12 cellular contexts compared by ENCODE assay signal in genomic region chrX:111040377-111041017, GRCh38. TPM values are rescaled to one million over a fixed set of nuclear protein-coding genes. Genes with fewer than 3 reads are reported as not detected.
DNase-seq lines count a peak whose midpoint lies in the region; ATAC-seq, FAIRE-seq and TF ChIP-seq lines count a peak whose summit lies in the region.
"Had no signal": no experiment of that assay in that cellular context is flagged by ENCODE, and none has a peak within 500 bp of the region (broad histone marks: within the 10 kb centered on the region; RNA-seq: fewer than 3 reads in every experiment).

No MANE protein-coding gene starts in this region.

- no peaks in the 10 kb centered on the region for H3K79me2 ChIP-seq in PC-9 (ENCODE audit: low read depth)

- H3K9me2 ChIP-seq in PC-9 (ENCODE audit: insufficient read depth): no peaks in the 10 kb centered on the region

- no peaks in the 10 kb centered on the region for H3F3A ChIP-seq in PC-9 (ENCODE audit: insufficient read depth, low read depth)

- H3K4me3 ChIP-seq in PC-9: no peak overlapping the region
- H3K4me3 ChIP-seq: stomach had no signal

- no peak for FAIRE-seq in urothelium cell line (lab: Jason Lieb, UNC)

- no peak overlapping the region for H3K4me2 ChIP-seq in PC-9
- H3K4me2 ChIP-seq: KMS-11 had no signal

- no peaks in the 10 kb centered on the region for H3K36me3 ChIP-seq in PC-9 (ENCODE audit: low read depth)
- H3K36me3 ChIP-seq: stomach had no signal

- CTCF ChIA-PET in PC-9 (lab: Charles Lee): no interaction called here

- ATAC-seq in GM19023 (IDR thresholded peaks at IDR 0.05; ENCODE audit: unreplicated experiment): no peak
- ATAC-seq: activated CD8-positive, alpha-beta T cell treated with anti-CD3 and anti-CD28 coated beads for 36 hours had no signal

- no peaks in the 10 kb centered on the region for H3K27me3 ChIP-seq in PC-9 (ENCODE audit: insufficient read depth, low read depth)

- no TSS peak for BruUV-seq in PC-9 (replicated peaks; lab: Mats Ljungman, UMichigan)

- H2AFZ ChIP-seq in PC-9: no peak overlapping the region

- DNase-seq in DMS53 (lab: John Stamatoyannopoulos, UW) (peak; percentile 70), DMS53 treated with DMSO at 0.1 percent for 48 hours (lab: John Stamatoyannopoulos, UW; ENCODE audit: unreplicated experiment) (no peak), LHCN-M2 (ENCODE audit: low read depth) (peak; percentile 12), epithelial cell of prostate (ENCODE audit: low read depth, low spot score) (no peak), urothelium cell line (ENCODE audit: low spot score) (peak; percentile 4), PC-9 (no peak)
- DNase-seq in effector CD8-positive, alpha-beta T cell (lab: John Stamatoyannopoulos, UW): no peak
- DNase-seq: stomach had no signal

- H3K4me1 ChIP-seq in PC-9 (replicated peaks; ENCODE audit: insufficient read depth): no peaks in the 10 kb centered on the region
- H3K4me1 ChIP-seq: stomach had no signal

- H3K27ac ChIP-seq in epithelial cell of prostate (peak overlapping the region; percentile 77), PC-9 (no peak overlapping the region)
- H3K27ac ChIP-seq: 22Rv1, KMS-11, stomach had no signal

- POLR2A ChIA-PET in PC-9 (lab: Charles Lee; ENCODE audit: unreplicated experiment): no interaction called here

- no peaks in the 10 kb centered on the region for H3K9me3 ChIP-seq in PC-9 (ENCODE audit: insufficient read depth, low read depth)
- H3K9me3 ChIP-seq: stomach had no signal

- intact Hi-C loops in PC-9 (cut with micrococcal nuclease; ENCODE audit: unreplicated experiment): no loop called here

- no peaks in the 10 kb centered on the region for H4K20me1 ChIP-seq in PC-9 (ENCODE audit: insufficient read depth)

- TF ChIP-seq CTCF in PC-9 (conservative IDR thresholded peaks at IDR 0.05): no peak

RNA-seq across cellular contexts. Expression of gene PAK3, which starts 55.5 kb away (rescaled TPM):
- total RNA-seq in LHCN-M2 (2014; rRNA removed) (not detected in 2 replicates), PC-9 (2021) (not detected in 2 replicates)
- polyA plus RNA-seq in LHCN-M2 (2012): not detected

Comparison
In these comparisons a context has a peak if more than half of its experiments do, and no peak if none do; other contexts are left out.
1. DNase-seq: peak in DMS53 (single experiment), LHCN-M2 (single experiment) and urothelium cell line (single experiment); none in DMS53 treated with DMSO at 0.1 percent for 48 hours (single experiment), epithelial cell of prostate (single experiment), effector CD8-positive, alpha-beta T cell (single experiment) and PC-9 (0 of 2).